In the genomic region with DNA sequence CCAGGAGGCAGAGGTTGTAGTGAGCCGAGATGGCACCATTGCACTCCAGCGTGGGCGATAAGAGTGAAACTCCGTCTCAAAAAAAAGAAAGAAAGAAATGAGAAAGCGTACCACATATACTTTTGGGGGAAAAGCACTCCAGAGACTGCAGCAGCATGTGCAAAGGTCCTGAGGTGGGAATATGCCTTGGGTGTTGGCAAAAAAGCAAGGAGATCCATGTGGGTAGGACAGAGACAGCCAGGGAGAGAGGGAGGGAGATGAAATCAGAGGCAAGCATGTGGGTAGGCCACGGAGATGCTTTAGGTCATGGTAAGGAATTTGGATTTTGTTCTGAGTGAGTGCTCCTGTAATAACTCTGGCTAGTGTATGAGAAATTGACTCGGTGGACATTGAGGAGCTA, we compare ENCODE assay signal across 30 cellular contexts.
"Had no signal": no experiment of that assay in that cellular context is flagged by ENCODE, and none has a peak within 500 bp of the region (broad histone marks: within the 10 kb centered on the region; RNA-seq: fewer than 3 reads in every experiment).

No MANE protein-coding gene starts in this region.

- H3K27me3 ChIP-seq: adrenal gland, body of pancreas, breast epithelium, MG63 had no signal

- H3K9me3 ChIP-seq: adrenal gland, body of pancreas, breast epithelium, MG63 had no signal

- H3K36me3 ChIP-seq: adrenal gland, breast epithelium, MG63 had no signal

- FAIRE-seq: astrocyte had no signal

- H3K4me3 ChIP-seq: adrenal gland, body of pancreas, breast epithelium, MG63 had no signal

- H3K27ac ChIP-seq: adrenal gland, body of pancreas, breast epithelium, WERI-Rb-1 had no signal

- DNase-seq: activated CD4-positive, alpha-beta T cell treated with anti-CD3 and anti-CD28 coated beads, Interleukin-2, amount 10 ng/mL, durations not matched to agents 24 days and 14 days; activated CD4-positive, alpha-beta T cell treated with anti-CD3 and anti-CD28 coated beads, Interleukin-2, amount 50 U/mL, for 4 hours; activated CD4-positive, CD25-positive, alpha-beta regulatory T cell; activated CD8-positive, alpha-beta T cell treated with anti-CD3 and anti-CD28 coated beads for 36 hours; activated gamma-delta T cell; activated naive CD4-positive, alpha-beta T cell treated with Interleukin-2 at 50 U/mL for 16 hours; activated T-cell treated with anti-CD3 and anti-CD28 coated beads, Interleukin-2, amount 50 U/mL, for 24 hours; adrenal gland; body of pancreas; Kasumi-1; MG63; MV-4-11; NCI-H1092; NCI-H1436 treated with DMSO at 0.1 percent for 48 hours; NCI-H1694 treated with DMSO at 0.1 percent for 48 hours; NCI-H2029; NCI-H345; NCI-H510A; NCI-H526; NCI-H748 treated with DMSO at 0.1 percent for 48 hours; NK-92 treated with Interleukin-12 subunit alpha and Interleukin-12 subunit beta, amount 100 ng/mL, for 24 hours; PC-3; Right ventricle myocardium superior; SW 1271; T-helper 1 cell; T-helper 2 cell; T-helper 9 cell; WERI-Rb-1 had no signal
